Comparison of ENCODE assay signal across 12 cellular contexts in the genomic region with DNA sequence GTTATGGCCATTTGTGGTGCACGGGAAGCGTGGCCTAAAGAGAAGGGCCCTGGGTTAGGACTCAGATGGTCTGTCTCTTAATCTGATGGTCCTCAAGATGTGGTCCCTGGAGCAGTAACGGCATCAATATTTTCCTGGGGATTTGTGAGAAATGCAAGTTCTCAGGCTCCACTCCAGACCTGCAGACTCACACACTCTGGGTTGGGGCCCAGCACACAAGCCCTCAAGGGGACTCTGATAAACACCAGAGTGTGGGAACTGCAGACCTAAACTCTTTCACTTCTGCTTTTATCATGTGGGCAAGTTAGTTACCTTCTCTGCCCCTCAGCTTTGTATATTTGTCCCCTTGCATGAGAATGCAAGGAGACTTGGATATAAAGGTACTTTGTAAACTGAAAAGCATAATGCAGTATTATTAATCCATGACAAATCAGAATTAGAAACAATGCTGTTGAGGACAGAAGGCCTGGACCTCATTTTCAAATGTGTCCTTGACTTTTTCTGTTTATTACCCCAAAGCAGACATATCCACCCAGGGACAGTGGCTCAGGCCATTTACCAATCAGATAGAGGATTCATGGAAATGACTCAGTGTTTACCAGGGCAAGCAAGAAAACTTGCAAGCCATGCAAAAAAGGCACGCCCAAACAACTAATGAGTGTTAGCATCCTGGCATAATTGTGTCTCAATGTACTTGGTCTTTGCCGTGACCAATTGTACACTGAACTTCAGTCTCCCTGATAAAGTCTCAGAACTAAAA.
A peak's percentile ranks its signal among the peaks of the same experiment; 100 is the strongest.
DNase-seq lines count a peak whose midpoint lies in the region; ATAC-seq and TF ChIP-seq lines count a peak whose summit lies in the region.
"Had no signal": no experiment of that assay in that cellular context is flagged by ENCODE, and none has a peak within 500 bp of the region (broad histone marks: within the 10 kb centered on the region; RNA-seq: fewer than 3 reads in every experiment).

No MANE protein-coding gene starts in this region.

- no peak overlapping the region for H3K4me3 ChIP-seq in testis

- H3K4me1 ChIP-seq in testis, result no peaks in the 10 kb centered on the region

- H3K27me3 ChIP-seq in testis, result no peaks in the 10 kb centered on the region

- intact Hi-C loops in testis (cut with DNase I; ENCODE audit: low total_unique reads), result no loop called here

- H3K9me3 ChIP-seq in testis, result no peaks in the 10 kb centered on the region

- 67 to 75% methylated on average over 5 of the region's 5 CpGs for WGBS in testis, 2 donors

- H3K36me3 ChIP-seq in testis (ENCODE audit: low read depth, missing control alignments), result no peaks in the 10 kb centered on the region

- ATAC-seq in HG02678 (IDR thresholded peaks at IDR 0.05; ENCODE audit: unreplicated experiment) (peak; percentile 99), HG03521 (IDR thresholded peaks at IDR 0.05; ENCODE audit: unreplicated experiment) (peak; percentile 99)
- ATAC-seq in activated CD4-positive, CD25-positive, alpha-beta regulatory T cell treated with anti-CD3 and anti-CD28 coated beads, Interleukin-2, amount 50 U/mL, for 24 hours, result no peak

- TF ChIP-seq CTCF in testis (IDR thresholded peaks at IDR 0.05), result no peak

- H3K27ac ChIP-seq in testis, result no peak overlapping the region
- H3K27ac ChIP-seq: VCaP had no signal

- peak; percentile 15 for DNase-seq in SIG-M5 treated with dmso at 0.1 percent for 504 hours (lab: John Stamatoyannopoulos, UW; ENCODE audit: unreplicated experiment)
- no peak for DNase-seq in SIG-M5 (lab: John Stamatoyannopoulos, UW)
- DNase-seq in testis, result peak; percentile 34
- no peak for DNase-seq in SK-N-DZ (ENCODE audit: low spot score)
- no peak for DNase-seq in activated CD4-positive, CD25-positive, alpha-beta regulatory T cell (lab: John Stamatoyannopoulos, UW)
- DNase-seq: ACHN; activated naive CD8-positive, alpha-beta T cell treated with anti-CD3 and anti-CD28 coated beads, Interleukin-2, amount 10 ng/mL, durations not matched to agents 7 days and 5 days; NCI-H774 had no signal

- no peak for TF ChIP-seq POLR2A in testis (IDR thresholded peaks at IDR 0.05)

Comparison
In these comparisons a context has a peak if more than half of its experiments do, and no peak if none do; other contexts are left out.
1. DNase-seq: peak in SIG-M5 treated with dmso at 0.1 percent for 504 hours (single experiment) and testis (single experiment); none in SIG-M5 (single experiment), SK-N-DZ (single experiment) and activated CD4-positive, CD25-positive, alpha-beta regulatory T cell (0 of 4).
2. ATAC-seq: peak in HG02678 (single experiment) and HG03521 (single experiment); none in activated CD4-positive, CD25-positive, alpha-beta regulatory T cell treated with anti-CD3 and anti-CD28 coated beads, Interleukin-2, amount 50 U/mL, for 24 hours (0 of 2).